Comparison of ENCODE assay signal across 22 cellular contexts in genomic region chr21:28979092-28979491, GRCh38.
"Had no signal": no experiment of that assay in that cellular context is flagged by ENCODE, and none has a peak within 500 bp of the region (broad histone marks: within the 10 kb centered on the region; RNA-seq: fewer than 3 reads in every experiment).

No MANE protein-coding gene starts in this region.

- H3K9me3 ChIP-seq: ovary, psoas muscle, spleen, thoracic aorta, tibial nerve, upper lobe of left lung had no signal

- H3K27me3 ChIP-seq: dorsolateral prefrontal cortex, ovary, spleen, tibial nerve, upper lobe of left lung had no signal

- H3K4me3 Mint-ChIP-seq: immature natural killer cell; memory B cell; natural killer cell; stimulated activated naive B cell treated with anti-CD40 and anti-IgM and Interleukin-4, amounts not matched to agents 10 μg/mL and 1 μg/mL and 100 μg/mL, for 72 hours; stimulated activated naive CD8-positive, alpha-beta T cell treated with anti-CD3 and anti-CD28 coated beads, Interleukin-15, Interleukin-2, amounts not matched to agents 100 ng/mL and 50 ng/mL, for 24 hours had no signal

- DNase-seq: dorsolateral prefrontal cortex; effector CD4-positive, alpha-beta T cell; immature natural killer cell; islet precursor cell; natural killer cell; occipital lobe; ovary; posterior cingulate gyrus; psoas muscle; right cardiac atrium; spleen; stimulated activated CD4-positive, alpha-beta T cell treated with anti-CD3 and anti-CD28 coated beads, Interleukin-2, amount 100 ng/mL, for 48 hours; stimulated activated naive B cell treated with anti-CD40 and anti-IgM and Interleukin-4, amounts not matched to agents 10 μg/mL and 1 μg/mL and 100 μg/mL, for 72 hours; upper lobe of left lung had no signal

- H3K9me3 Mint-ChIP-seq: immature natural killer cell; memory B cell; natural killer cell; stimulated activated naive B cell treated with anti-CD40 and anti-IgM and Interleukin-4, amounts not matched to agents 10 μg/mL and 1 μg/mL and 100 μg/mL, for 72 hours; stimulated activated naive CD8-positive, alpha-beta T cell treated with anti-CD3 and anti-CD28 coated beads, Interleukin-15, Interleukin-2, amounts not matched to agents 100 ng/mL and 50 ng/mL, for 24 hours had no signal

- H3K4me3 ChIP-seq: dorsolateral prefrontal cortex, lung, ovary, psoas muscle, skin epidermis, spleen, thoracic aorta, tibial nerve, upper lobe of left lung had no signal

- H3K27ac Mint-ChIP-seq: immature natural killer cell; memory B cell; stimulated activated naive B cell treated with anti-CD40 and anti-IgM and Interleukin-4, amounts not matched to agents 10 μg/mL and 1 μg/mL and 100 μg/mL, for 72 hours; stimulated activated naive CD8-positive, alpha-beta T cell treated with anti-CD3 and anti-CD28 coated beads, Interleukin-15, Interleukin-2, amounts not matched to agents 100 ng/mL and 50 ng/mL, for 24 hours had no signal

- H3K27me3 Mint-ChIP-seq: memory B cell; stimulated activated naive B cell treated with anti-CD40 and anti-IgM and Interleukin-4, amounts not matched to agents 10 μg/mL and 1 μg/mL and 100 μg/mL, for 72 hours; stimulated activated naive CD8-positive, alpha-beta T cell treated with anti-CD3 and anti-CD28 coated beads, Interleukin-15, Interleukin-2, amounts not matched to agents 100 ng/mL and 50 ng/mL, for 24 hours had no signal

- FAIRE-seq: frontal cortex had no signal

- H3K36me3 ChIP-seq: ovary had no signal

- ATAC-seq: left lobe of liver; natural killer cell; psoas muscle; right cardiac atrium; stimulated activated naive B cell treated with anti-CD40 and anti-IgM and Interleukin-4, amounts not matched to agents 10 μg/mL and 1 μg/mL and 100 μg/mL, for 72 hours had no signal

- H3K4me1 ChIP-seq: tibial nerve, upper lobe of left lung had no signal

- H3K27ac ChIP-seq: ovary, psoas muscle, skin epidermis, spleen, thoracic aorta, upper lobe of left lung had no signal
